Comparison of ENCODE assay signal across 10 cellular contexts in the genomic region with DNA sequence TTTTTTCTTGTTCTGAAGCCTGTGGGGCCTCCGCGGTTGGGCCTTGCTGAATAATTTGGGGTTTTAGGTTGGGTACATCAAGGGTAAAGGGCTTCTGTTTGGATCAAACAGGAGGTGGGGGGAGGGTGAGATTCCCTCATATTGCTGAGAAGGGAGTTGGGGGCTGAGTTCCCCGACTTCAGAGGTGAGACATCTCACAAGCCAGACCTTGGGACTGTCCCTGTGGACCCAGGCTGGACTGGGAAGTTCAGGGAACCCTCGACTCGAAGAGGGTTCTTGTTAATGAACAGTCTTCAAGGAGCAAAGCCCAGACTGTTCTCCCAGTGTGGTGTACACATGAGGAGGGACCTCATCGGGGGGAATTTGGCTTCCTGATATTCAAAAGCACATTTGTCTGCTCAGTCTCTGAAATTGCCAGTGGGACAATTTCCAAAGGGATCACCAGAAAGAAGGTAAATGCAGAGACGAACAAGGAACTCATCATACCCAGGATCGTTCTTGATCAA.
"Had no signal": no experiment of that assay in that cellular context is flagged by ENCODE, and none has a peak within 500 bp of the region (broad histone marks: within the 10 kb centered on the region; RNA-seq: fewer than 3 reads in every experiment).

No MANE protein-coding gene starts in this region.

- DNase-seq: activated CD4-positive, alpha-beta T cell treated with anti-CD3 and anti-CD28 coated beads, Interleukin-2, amount 10 ng/mL, durations not matched to agents 7 days and 5 days; activated CD8-positive, alpha-beta memory T cell treated with anti-CD3 and anti-CD28 coated beads for 24 hours; left lung; right cardiac atrium; stimulated activated naive CD8-positive, alpha-beta T cell treated with anti-CD3 and anti-CD28 coated beads, Interleukin-15, Interleukin-2, amounts not matched to agents 100 U/mL and 50 U/mL, for 24 hours; trophoblast cell had no signal

- H3K4me3 ChIP-seq: left lung, prostate gland, skin epidermis had no signal

- H3K9me3 Mint-ChIP-seq: activated CD4-positive, alpha-beta T cell treated with anti-CD3 and anti-CD28 coated beads, Interleukin-2, amount 10 ng/mL, durations not matched to agents 7 days and 5 days had no signal

- H3K36me3 ChIP-seq: left lung, prostate gland had no signal

- H3K4me1 ChIP-seq: left lung, prostate gland had no signal

- H3K4me1 Mint-ChIP-seq: activated CD4-positive, alpha-beta T cell treated with anti-CD3 and anti-CD28 coated beads, Interleukin-2, amount 10 ng/mL, durations not matched to agents 7 days and 5 days had no signal

- H3K4me3 Mint-ChIP-seq: activated CD4-positive, alpha-beta T cell treated with anti-CD3 and anti-CD28 coated beads, Interleukin-2, amount 10 ng/mL, durations not matched to agents 7 days and 5 days; activated naive CD8-positive, alpha-beta T cell had no signal

- H3K9me3 ChIP-seq: left lung, prostate gland had no signal

- H3K36me3 Mint-ChIP-seq: activated naive CD8-positive, alpha-beta T cell had no signal

- H3K27ac Mint-ChIP-seq: activated CD4-positive, alpha-beta T cell treated with anti-CD3 and anti-CD28 coated beads, Interleukin-2, amount 10 ng/mL, durations not matched to agents 7 days and 5 days; activated naive CD8-positive, alpha-beta T cell had no signal

- ATAC-seq: activated CD4-positive, CD25-positive, alpha-beta regulatory T cell treated with anti-CD3 and anti-CD28 coated beads, Interleukin-2, amount 50 U/mL, for 24 hours; left lung; stimulated activated naive CD8-positive, alpha-beta T cell treated with anti-CD3 and anti-CD28 coated beads, Interleukin-15, Interleukin-2, amounts not matched to agents 100 U/mL and 50 U/mL, for 24 hours had no signal

- H3K27ac ChIP-seq: left lung, prostate gland, skin epidermis had no signal

- H3K27me3 Mint-ChIP-seq: activated CD4-positive, alpha-beta T cell treated with anti-CD3 and anti-CD28 coated beads, Interleukin-2, amount 10 ng/mL, durations not matched to agents 7 days and 5 days; activated naive CD8-positive, alpha-beta T cell had no signal
